19 cellular contexts compared by ENCODE assay signal in genomic region chr14:105392161-105393090, GRCh38. TPM values are rescaled to one million over a fixed set of nuclear protein-coding genes. Genes with fewer than 3 reads are reported as not detected.
"Had no signal": no experiment of that assay in that cellular context is flagged by ENCODE, and none has a peak within 500 bp of the region (broad histone marks: within the 10 kb centered on the region; RNA-seq: fewer than 3 reads in every experiment).

No MANE protein-coding gene starts in this region.

- H3K9me3 Mint-ChIP-seq: activated T-cell treated with anti-CD3 and anti-CD28 coated beads, Interleukin-2, amount 50 U/mL, for 24 hours; naive B cell had no signal

- H3K36me3 Mint-ChIP-seq: activated CD8-positive, alpha-beta memory T cell treated with anti-CD3 and anti-CD28 coated beads, Interleukin-2, amount 10 ng/mL, durations not matched to agents 7 days and 5 days; activated naive CD8-positive, alpha-beta T cell; naive B cell had no signal

- DNase-seq: activated CD4-positive, alpha-beta T cell treated with anti-CD3 and anti-CD28 coated beads, Interleukin-2, amount 50 U/mL, for 48 hours; activated CD4-positive, CD25-positive, alpha-beta regulatory T cell treated with anti-CD3 and anti-CD28 coated beads, Interleukin-2, amount 50 U/mL, for 72 hours; activated CD8-positive, alpha-beta memory T cell treated with anti-CD3 and anti-CD28 coated beads, Interleukin-2, amount 10 ng/mL, durations not matched to agents 7 days and 5 days; activated effector memory CD4-positive, alpha-beta T cell treated with Interleukin-2 at 50 U/mL for 16 hours; activated T-cell treated with anti-CD3 and anti-CD28 coated beads, Interleukin-2, amount 50 U/mL, for 24 hours; amygdala; esophagus squamous epithelium; foreskin fibroblast; midbrain; naive B cell; sigmoid colon; stimulated activated CD4-positive, alpha-beta T cell treated with anti-CD3 and anti-CD28 coated beads, Interleukin-2, amount 100 ng/mL, for 48 hours; stimulated activated naive CD4-positive, alpha-beta T cell treated with Interleukin-2 at 50 U/mL for 16 hours; SW 1271; upper lobe of right lung had no signal

- H3K9me3 ChIP-seq: esophagus squamous epithelium, heart left ventricle, neutrophil, sigmoid colon, upper lobe of right lung had no signal

- H3K4me3 Mint-ChIP-seq: activated CD8-positive, alpha-beta memory T cell treated with anti-CD3 and anti-CD28 coated beads, Interleukin-2, amount 10 ng/mL, durations not matched to agents 7 days and 5 days; activated naive CD8-positive, alpha-beta T cell; activated T-cell treated with anti-CD3 and anti-CD28 coated beads, Interleukin-2, amount 50 U/mL, for 24 hours; naive B cell had no signal

- H3K27me3 Mint-ChIP-seq: activated CD8-positive, alpha-beta memory T cell treated with anti-CD3 and anti-CD28 coated beads, Interleukin-2, amount 10 ng/mL, durations not matched to agents 7 days and 5 days; activated naive CD8-positive, alpha-beta T cell; activated T-cell treated with anti-CD3 and anti-CD28 coated beads, Interleukin-2, amount 50 U/mL, for 24 hours; naive B cell had no signal

- H3K27me3 ChIP-seq: esophagus squamous epithelium, heart left ventricle, neutrophil, sigmoid colon, upper lobe of right lung had no signal

- H3K4me3 ChIP-seq: esophagus squamous epithelium, heart left ventricle, lung, sigmoid colon, upper lobe of right lung had no signal

- ATAC-seq: activated CD8-positive, alpha-beta memory T cell treated with anti-CD3 and anti-CD28 coated beads, Interleukin-2, amount 10 ng/mL, durations not matched to agents 7 days and 5 days; heart left ventricle; upper lobe of right lung had no signal

- H3K27ac Mint-ChIP-seq: activated CD8-positive, alpha-beta memory T cell treated with anti-CD3 and anti-CD28 coated beads, Interleukin-2, amount 10 ng/mL, durations not matched to agents 7 days and 5 days; activated naive CD8-positive, alpha-beta T cell; activated T-cell treated with anti-CD3 and anti-CD28 coated beads, Interleukin-2, amount 50 U/mL, for 24 hours had no signal

- H3K36me3 ChIP-seq: neutrophil, upper lobe of right lung had no signal

- H3K27ac ChIP-seq: esophagus squamous epithelium, neutrophil, sigmoid colon, upper lobe of right lung had no signal

RNA-seq across cellular contexts. Expression of gene TEX22, which starts 5.9 kb away (rescaled TPM):
- total RNA-seq: sigmoid colon had no signal
